13 cellular contexts compared by ENCODE assay signal in genomic region chr12:111424189-111424792, GRCh38. TPM values are rescaled to one million over a fixed set of nuclear protein-coding genes. Genes with fewer than 3 reads are reported as not detected.
DNase-seq lines count a peak whose midpoint lies in the region; ATAC-seq and TF ChIP-seq lines count a peak whose summit lies in the region.
"Had no signal": no experiment of that assay in that cellular context is flagged by ENCODE, and none has a peak within 500 bp of the region (broad histone marks: within the 10 kb centered on the region; RNA-seq: fewer than 3 reads in every experiment).

No MANE protein-coding gene starts in this region.

- H3K36me3 ChIP-seq in SK-N-MC (ENCODE audit: insufficient read depth, low read length) (peaks cover 23% of the 10 kb centered on the region), spleen (peaks cover 0 to 78% (median 27%) of the 10 kb centered on the region in 6 donors)

- 61 to 81% (median 78%) methylated on average over 7 to 11 of the region's 11 CpGs for WGBS in spleen, 5 donors

- intact Hi-C loops in activated naive CD4-positive, alpha-beta T cell treated with anti-CD3 and anti-CD28 coated beads for 36 hours (cut with micrococcal nuclease) = no loop called here
- intact Hi-C loops in spleen (cut with DNase I; ENCODE audit: low total_unique reads) = no loop called here

- H3K36me3 Mint-ChIP-seq in activated naive CD4-positive, alpha-beta T cell treated with anti-CD3 and anti-CD28 coated beads for 36 hours (ENCODE audit: low read depth) = peaks cover 17% of the 10 kb centered on the region

- DNase-seq in activated naive CD4-positive, alpha-beta T cell treated with anti-CD3 and anti-CD28 coated beads for 36 hours = peak; percentile 5
- DNase-seq in activated naive CD4-positive, alpha-beta T cell treated with Interleukin-2 at 50 U/mL for 16 hours = no peak
- DNase-seq in SK-N-MC (ENCODE audit: low read depth, low spot score) (no peak), fibroblast of peridontal ligament (ENCODE audit: extremely low read depth) (peak; percentile 74), spleen (no peak), SHP77 treated with DMSO at 0.1 percent for 48 hours (lab: John Stamatoyannopoulos, UW) (no peak)
- DNase-seq: activated CD4-positive, alpha-beta T cell treated with anti-CD3 and anti-CD28 coated beads, Interleukin-2, amount 50 U/mL, for 4 hours; AML-193; glutamatergic neuron; NCI-H2029 treated with DMSO at 0.1 percent for 48 hours had no signal

- H3K4me1 Mint-ChIP-seq in activated naive CD4-positive, alpha-beta T cell treated with anti-CD3 and anti-CD28 coated beads for 36 hours (ENCODE audit: low read depth) = peaks cover 61% of the 10 kb centered on the region

- no peaks in the 10 kb centered on the region for H3K9me3 ChIP-seq in SK-N-MC (ENCODE audit: low read depth, low read length)
- no peaks in the 10 kb centered on the region for H3K9me3 ChIP-seq in spleen

- H3K4me3 Mint-ChIP-seq in activated naive CD4-positive, alpha-beta T cell treated with anti-CD3 and anti-CD28 coated beads for 36 hours = no peak overlapping the region

- H3K9me3 Mint-ChIP-seq in activated naive CD4-positive, alpha-beta T cell treated with anti-CD3 and anti-CD28 coated beads for 36 hours = no peaks in the 10 kb centered on the region

- H3K9ac ChIP-seq in SK-N-MC (ENCODE audit: insufficient read length) = peak overlapping the region; percentile 6
- H3K9ac ChIP-seq: parathyroid adenoma had no signal

- no peak for TF ChIP-seq POLR2A in spleen (IDR thresholded peaks at IDR 0.05)

- TF ChIP-seq CTCF in spleen (IDR thresholded peaks at IDR 0.05 in 8 of 11, conservative IDR thresholded peaks at IDR 0.05 in 3 of 11) = no peak

- ATAC-seq in HG03175 (IDR thresholded peaks at IDR 0.05; ENCODE audit: unreplicated experiment) (no peak), GM19328 (IDR thresholded peaks at IDR 0.05; ENCODE audit: unreplicated experiment) (no peak)

- CTCF ChIA-PET in activated naive CD4-positive, alpha-beta T cell treated with anti-CD3 and anti-CD28 coated beads for 36 hours (lab: Charles Lee) = interaction anchor here (0.6 to 9.3 kb wide), 6 partner anchors 12 to 807 kb away, joined by 3 to 52 read pairs (median 5); no protein-coding TSS in a partner anchor

- H3K27me3 Mint-ChIP-seq in activated naive CD4-positive, alpha-beta T cell treated with anti-CD3 and anti-CD28 coated beads for 36 hours (ENCODE audit: low read depth) = no peaks in the 10 kb centered on the region

- peak overlapping the region; percentile 41 for H3K27ac Mint-ChIP-seq in activated naive CD4-positive, alpha-beta T cell treated with anti-CD3 and anti-CD28 coated beads for 36 hours

- peaks cover 58 to 100% (median 87%) of the 10 kb centered on the region in 6 donors for H3K4me1 ChIP-seq in spleen
- H3K4me1 ChIP-seq: parathyroid adenoma had no signal

- H3K27me3 ChIP-seq in spleen (replicated peaks in 1 of 7) = no peaks in the 10 kb centered on the region

- H3K4me3 ChIP-seq in SK-N-MC (no peak overlapping the region), spleen (no peak overlapping the region)

- H3K27ac ChIP-seq in SK-N-MC = no peak overlapping the region
- peak overlapping the region in 5 of 8 donors; percentile 55 to 95 (median 92) for H3K27ac ChIP-seq in spleen
- H3K27ac ChIP-seq: parathyroid adenoma had no signal

RNA-seq across cellular contexts. Expression of gene SH2B3, which starts 18.6 kb away (rescaled TPM):
- total RNA-seq in activated naive CD4-positive, alpha-beta T cell treated with anti-CD3 and anti-CD28 coated beads for 36 hours = 10 to 100 TPM; 21.1 to 21.3 TPM
- 100 to 1,000 TPM in 1 of 7 donors, 10 to 100 TPM in 6; 72.6 to 105 (median 88.3) TPM for total RNA-seq in spleen
- polyA plus RNA-seq in spleen = 10 to 100 TPM; 11.5 to 25.5 (median 12.0) TPM

RNA-seq across cellular contexts. Expression of gene PHETA1, which starts 55.4 kb away (rescaled TPM):
- 1 to 10 TPM in 1 of 2 experiments, under 1 TPM in 1; 0.35 to 1.0 TPM for total RNA-seq in activated naive CD4-positive, alpha-beta T cell treated with anti-CD3 and anti-CD28 coated beads for 36 hours
- total RNA-seq in spleen = 10 to 100 TPM; 16.5 to 39.7 (median 26.4) TPM
- 10 to 100 TPM in 1 of 3 donors, 1 to 10 TPM in 2; 4.9 to 17.2 (median 7.7) TPM for polyA plus RNA-seq in spleen

Comparison
In these comparisons a context has a peak if more than half of its experiments do, and no peak if none do; other contexts are left out.
1. DNase-seq: peak in activated naive CD4-positive, alpha-beta T cell treated with anti-CD3 and anti-CD28 coated beads for 36 hours (single experiment) and fibroblast of peridontal ligament (single experiment); none in activated naive CD4-positive, alpha-beta T cell treated with Interleukin-2 at 50 U/mL for 16 hours (single experiment), SK-N-MC (single experiment), spleen (single experiment) and SHP77 treated with DMSO at 0.1 percent for 48 hours (single experiment).
2. RNA of gene PHETA1, which starts 55.4 kb away (total RNA-seq): 16.5 to 39.7 TPM in spleen; 0.35 to 1.0 TPM in activated naive CD4-positive, alpha-beta T cell treated with anti-CD3 and anti-CD28 coated beads for 36 hours; every median in the first group is over 4 times any median in the second.